In genomic region chr13:79328510-79328909, GRCh38 we compare ENCODE assay signal across 22 cellular contexts.
DNase-seq lines count a peak whose midpoint lies in the region; ATAC-seq, FAIRE-seq and TF ChIP-seq lines count a peak whose summit lies in the region.
"Had no signal": no experiment of that assay in that cellular context is flagged by ENCODE, and none has a peak within 500 bp of the region (broad histone marks: within the 10 kb centered on the region; RNA-seq: fewer than 3 reads in every experiment).

No MANE protein-coding gene starts in this region.

- CTCF ChIA-PET in HepG2 (lab: Yijun Ruan, JAX; ENCODE audit: low intra/inter-chr PET ratio, low total read pairs), result no interaction called here
- CTCF ChIA-PET in HEK293T (lab: Yijun Ruan, JAX), result interaction anchor here (0.6 kb wide), 1 partner anchor 21 kb away, joined by 3 read pairs; no protein-coding TSS in a partner anchor
- CTCF ChIA-PET in H1 (lab: Charles Lee; ENCODE audit: partially characterized antibody), result no interaction called here

- H3K79me2 ChIP-seq in HepG2 (ENCODE audit: insufficient read depth, low read length) (no peaks in the 10 kb centered on the region), H1 (ENCODE audit: control insufficient read depth in 1 of 2, insufficient read depth in 2 of 2, low read length in 2 of 2) (no peaks in the 10 kb centered on the region; a peak in 1 of 4 replicates)

- H3K36me3 ChIP-seq in HepG2 (replicated peaks in 1 of 2; ENCODE audit: control insufficient read depth in 1 of 2, insufficient read depth in 2 of 2, low read length in 2 of 2) (peaks cover 0 to 39% of the 10 kb centered on the region in 2 experiments; a peak in 4 of 5 replicates), right lobe of liver (peaks cover 0 to 6% (median under 1%) of the 10 kb centered on the region in 4 donors), H1 (ENCODE audit: control insufficient read depth in 2 of 4, insufficient read depth in 4 of 4, low read length in 3 of 4) (peaks cover 0 to 46% (median 13%) of the 10 kb centered on the region in 4 experiments; a peak in 7 of 8 replicates)

- H3K4me3 ChIP-seq in HepG2 (replicated peaks in 1 of 3; ENCODE audit: insufficient read depth in 1 of 3, low read depth in 2 of 3, low read length in 3 of 3) (no peak overlapping the region), right lobe of liver (no peak overlapping the region), H1 (ENCODE audit: extremely low read depth in 1 of 4, insufficient read depth in 2 of 4, low read depth in 3 of 4, low read length in 4 of 4) (no peak overlapping the region)
- H3K4me3 ChIP-seq: GM12878, GM23248 had no signal

- H3K27me3 ChIP-seq in HepG2 (ENCODE audit: control insufficient read depth in 1 of 2, insufficient read depth in 2 of 2, low read length in 2 of 2) (no peaks in the 10 kb centered on the region), right lobe of liver (no peaks in the 10 kb centered on the region), H1 (replicated peaks in 1 of 4; ENCODE audit: control insufficient read depth in 3 of 4, extremely low read depth in 1 of 4, insufficient read depth in 3 of 4, low read length in 3 of 4) (no peaks in the 10 kb centered on the region)
- H3K27me3 ChIP-seq: BE2C had no signal

- no peak overlapping the region for H3K4ac ChIP-seq in H1 (replicated peaks; ENCODE audit: insufficient read length, low read depth, low read length)

- H3K23me2 ChIP-seq in H1 (ENCODE audit: low read depth, low read length), result no peaks in the 10 kb centered on the region

- H3K23ac ChIP-seq in H1 (ENCODE audit: insufficient read length), result no peak overlapping the region

- H4K20me1 ChIP-seq in HepG2 (ENCODE audit: insufficient read depth, low read length) (no peaks in the 10 kb centered on the region), H1 (replicated peaks in 1 of 2; ENCODE audit: control insufficient read depth in 1 of 2, insufficient read depth in 2 of 2, low read length in 2 of 2) (peaks cover 0 to 1% of the 10 kb centered on the region in 2 experiments)

- no peak for TF ChIP-seq POLR2A in HepG2 (IDR thresholded peaks at IDR 0.05; ENCODE audit: insufficient read depth in 1 of 2, low read depth in 2 of 2, low read length in 2 of 2)
- TF ChIP-seq POLR2A in right lobe of liver (IDR thresholded peaks at IDR 0.05), result no peak
- no peak for TF ChIP-seq POLR2A in H1 (IDR thresholded peaks at IDR 0.05; ENCODE audit: control extremely low read depth in 1 of 2, low read depth in 2 of 2, low read length in 2 of 2)

- no peak overlapping the region for H4K5ac ChIP-seq in H1 (ENCODE audit: insufficient read length, low read depth, low read length)

- FAIRE-seq in HepG2 (lab: Jason Lieb, UNC), result no peak
- no peak for FAIRE-seq in H1 (lab: Jason Lieb, UNC)
- FAIRE-seq: D721Med, GM12878, H54, HTR-8/SVneo had no signal

- no peak overlapping the region for H2BK15ac ChIP-seq in H1 (ENCODE audit: low read length)

- ATAC-seq in HepG2 (no peak), right lobe of liver (no peak)
- ATAC-seq: GM12878 had no signal

- no peak overlapping the region for H2AK5ac ChIP-seq in H1 (ENCODE audit: low read depth, low read length)

- no peak overlapping the region for H3K27ac ChIP-seq in HepG2 (ENCODE audit: extremely low read length, insufficient read depth, low read length)
- H3K27ac ChIP-seq in right lobe of liver, result no peak overlapping the region
- no peak overlapping the region for H3K27ac ChIP-seq in H1 (ENCODE audit: low read depth, low read length)
- H3K27ac ChIP-seq: GM23248, KMS-11 had no signal

- no peak overlapping the region for H3K18ac ChIP-seq in H1 (ENCODE audit: extremely low read depth, low read length)

- no peak overlapping the region for H4K91ac ChIP-seq in H1 (replicated peaks; ENCODE audit: insufficient read length, low read length)

- H3K4me1 ChIP-seq in HepG2 (ENCODE audit: insufficient read depth, low read length) (no peaks in the 10 kb centered on the region), right lobe of liver (no peaks in the 10 kb centered on the region), H1 (replicated peaks in 1 of 4; ENCODE audit: control insufficient read depth in 3 of 4, insufficient read depth in 4 of 4, low read length in 3 of 4) (no peaks in the 10 kb centered on the region)
- H3K4me1 ChIP-seq: BE2C, Caco-2 had no signal

- H2BK120ac ChIP-seq in H1 (replicated peaks; ENCODE audit: low read depth, low read length), result no peak overlapping the region

- TF ChIP-seq RAD21 in HepG2 (CRISPR knock-in tag; IDR thresholded peaks at IDR 0.05) (no peak), H1 (IDR thresholded peaks at IDR 0.05 in 1 of 2, conservative IDR thresholded peaks at IDR 0.05 in 1 of 2; ENCODE audit: low read depth in 2 of 2, low read length in 2 of 2) (no peak)

- TF ChIP-seq CTCF in HepG2 (CRISPR knock-in tag; IDR thresholded peaks at IDR 0.05), result no peak
- no peak for TF ChIP-seq CTCF in right lobe of liver (IDR thresholded peaks at IDR 0.05)
- no peak for TF ChIP-seq CTCF in H1 (IDR thresholded peaks at IDR 0.05; ENCODE audit: control extremely low read depth in 1 of 3, insufficient read depth in 1 of 3, low read depth in 1 of 3, low read length in 3 of 3)

- POLR2A ChIA-PET in HepG2 (lab: Yijun Ruan, JAX) (no interaction called here), HEK293T (lab: Yijun Ruan, JAX) (no interaction called here), H1 (lab: Charles Lee; ENCODE audit: partially characterized antibody) (interaction anchor here (0.8 to 1.4 kb wide), 2 partner anchors 17 to 43 kb away, joined by 3 read pairs; no protein-coding TSS in a partner anchor)

- TF ChIP-seq EP300 in HepG2 (IDR thresholded peaks at IDR 0.05; ENCODE audit: low read depth in 2 of 2, low read length in 2 of 2), result no peak
- TF ChIP-seq EP300 in HepG2 (CRISPR knock-in tag; IDR thresholded peaks at IDR 0.05; ENCODE audit: borderline replicate concordance), result no peak
- no peak for TF ChIP-seq EP300 in H1 (IDR thresholded peaks at IDR 0.05; ENCODE audit: borderline replicate concordance in 1 of 2, low read depth in 2 of 2, low read length in 2 of 2)

- no peak overlapping the region for H4K8ac ChIP-seq in H1 (ENCODE audit: extremely low read depth, insufficient read depth, low read length)

- H3K9me3 ChIP-seq in HepG2 (ENCODE audit: low read length) (no peaks in the 10 kb centered on the region), right lobe of liver (no peaks in the 10 kb centered on the region), H1 (ENCODE audit: insufficient read depth in 2 of 2, low read depth in 1 of 2, low read length in 1 of 2) (no peaks in the 10 kb centered on the region)
- H3K9me3 ChIP-seq: BE2C, Caco-2 had no signal

- H3K14ac ChIP-seq in H1 (ENCODE audit: insufficient read length), result no peak overlapping the region

- H3K79me1 ChIP-seq in H1 (ENCODE audit: low read depth, low read length), result no peaks in the 10 kb centered on the region

- no TSS peak for BruUV-seq in HepG2 (replicated peaks; lab: Mats Ljungman, UMichigan)

- DNase-seq in HepG2 (ENCODE audit: low spot score) (no peak), right lobe of liver (no peak), HEK293T (ENCODE audit: extremely low spot score) (no peak), H1 (ENCODE audit: low read depth in 1 of 2, low spot score in 2 of 2) (no peak), foreskin melanocyte (no peak), cerebellar cortex (ENCODE audit: low spot score) (no peak), NCI-H2171 treated with DMSO at 0.1 percent for 48 hours (lab: John Stamatoyannopoulos, UW) (no peak), kidney glomerular epithelial cell (lab: John Stamatoyannopoulos, UW) (no peak)
- DNase-seq: 8988T; ACHN; BE2C; C1 segment of cervical spinal cord; Caco-2; CD4-positive, CD25-positive, alpha-beta regulatory T cell; GF-D8; GM23248; HCEC 1CT had no signal

- no peak overlapping the region for H2BK20ac ChIP-seq in H1 (ENCODE audit: low read length)

- no peak overlapping the region for H2AFZ ChIP-seq in HepG2 (ENCODE audit: low read length)
- no peak overlapping the region for H2AFZ ChIP-seq in H1 (ENCODE audit: low read length)
- H2AFZ ChIP-seq: GM23248 had no signal

- H3K4me2 ChIP-seq in HepG2 (ENCODE audit: low read depth, low read length) (no peak overlapping the region), H1 (ENCODE audit: insufficient read depth in 1 of 2, low read depth in 2 of 2, low read length in 2 of 2) (no peak overlapping the region)
- H3K4me2 ChIP-seq: KMS-11 had no signal

- no peak overlapping the region for H2BK5ac ChIP-seq in H1 (ENCODE audit: low read depth, low read length)

- in situ Hi-C loops in HepG2 (cut with HindIII; ENCODE audit: extremely low pct_ligation_motif_present, low pct_unique_long_range_greater_than_20kb), result no loop called here

- H3K56ac ChIP-seq in H1 (replicated peaks; ENCODE audit: insufficient read length, low read depth, low read length), result no peak overlapping the region

- H2BK12ac ChIP-seq in H1 (ENCODE audit: low read depth, low read length), result no peak overlapping the region

- H3K9ac ChIP-seq in HepG2 (ENCODE audit: insufficient read depth, low read depth, low read length) (no peak overlapping the region), H1 (replicated peaks in 1 of 4; ENCODE audit: extremely low read depth in 1 of 4, low read depth in 3 of 4, low read length in 3 of 4) (no peak overlapping the region)
- H3K9ac ChIP-seq: GM23248, KMS-11 had no signal

- intact Hi-C loops in HepG2 (cut with micrococcal nuclease; ENCODE audit: unreplicated experiment), result no loop called here
- intact Hi-C loops in right lobe of liver (cut with DNase I), result no loop called here

- 92% methylated on average over 1 of the region's 1 CpG for WGBS in HepG2 (ENCODE audit: low lambda C conversion rate)
- WGBS in right lobe of liver (ENCODE audit: insufficient coverage, low coverage, low lambda C conversion rate, missing lambda C conversion rate), result 100% methylated on average over 1 of the region's 1 CpG
- 94% methylated on average over 1 of the region's 1 CpG; no CpG with 5 or more reads in 1 of the 2 experiments for WGBS in H1 (ENCODE audit: extremely low coverage in 1 of 2, insufficient coverage in 1 of 2, insufficient read length in 1 of 2, insufficient replicate concordance in 2 of 2, low coverage in 1 of 2, low lambda C conversion rate in 2 of 2, missing lambda C conversion rate in 1 of 2), 2 experiments

TF ChIP-seq in HepG2, 621 proteins besides CTCF, POLR2A, EP300 and RAD21 (continues in another document):
- no peak for TF ChIP-seq ZBTB3 (CRISPR knock-in tag; IDR thresholded peaks at IDR 0.05; ENCODE audit: borderline replicate concordance, low read depth)
- TF ChIP-seq ZNF605 (CRISPR knock-in tag; IDR thresholded peaks at IDR 0.05), result no peak

TF ChIP-seq in HEK293T, 16 proteins besides CTCF, POLR2A, EP300 and RAD21:
- no peak for TF ChIP-seq BHLHE40 (IDR thresholded peaks at IDR 0.05; ENCODE audit: borderline replicate concordance)
- peak; percentile 39; the same call in 1 of the 2 replicates for TF ChIP-seq ZNF384 (IDR thresholded peaks at IDR 0.05)
- no peak for TF ChIP-seq SP1 (IDR thresholded peaks at IDR 0.05)

TF ChIP-seq in H1, 55 proteins besides CTCF, POLR2A, EP300 and RAD21:
- TF ChIP-seq TCF12 (IDR thresholded peaks at IDR 0.05; ENCODE audit: low read depth, low read length) (no peak), MAFK (IDR thresholded peaks at IDR 0.05; ENCODE audit: low read depth, low read length) (peak; percentile 43; the same call in 1 of the 2 replicates)

Comparison
In these comparisons a context has a peak if more than half of its experiments do, and no peak if none do; other contexts are left out.
1. Of the 41 proteins assayed by ChIP-seq in both HepG2 and H1: peak only in HepG2: none; only in H1: none; in both: MAFK; in neither: 40.